5 cellular contexts compared by ENCODE assay signal in genomic region chr15:65075607-65076006, GRCh38. TPM values are rescaled to one million over a fixed set of nuclear protein-coding genes. Genes with fewer than 3 reads are reported as not detected.
"Had no signal": no experiment of that assay in that cellular context is flagged by ENCODE, and none has a peak within 500 bp of the region (broad histone marks: within the 10 kb centered on the region; RNA-seq: fewer than 3 reads in every experiment).

No MANE protein-coding gene starts in this region.

RNA-seq across cellular contexts. Expression of gene KBTBD13, which starts 0.9 kb away (rescaled TPM):
- total RNA-seq: LHCN-M2, MCF 10A, OCI-LY7, PC-3 had no signal

RNA-seq across cellular contexts. Expression of gene RASL12, which starts 7.8 kb away (rescaled TPM):
- total RNA-seq: LHCN-M2, MCF 10A, OCI-LY7, PC-3, SJCRH30 had no signal

RNA-seq across cellular contexts. Expression of gene SLC51B, which starts 30.4 kb away (rescaled TPM):
- total RNA-seq: MCF 10A, OCI-LY7, PC-3 had no signal
